In the genomic region with DNA sequence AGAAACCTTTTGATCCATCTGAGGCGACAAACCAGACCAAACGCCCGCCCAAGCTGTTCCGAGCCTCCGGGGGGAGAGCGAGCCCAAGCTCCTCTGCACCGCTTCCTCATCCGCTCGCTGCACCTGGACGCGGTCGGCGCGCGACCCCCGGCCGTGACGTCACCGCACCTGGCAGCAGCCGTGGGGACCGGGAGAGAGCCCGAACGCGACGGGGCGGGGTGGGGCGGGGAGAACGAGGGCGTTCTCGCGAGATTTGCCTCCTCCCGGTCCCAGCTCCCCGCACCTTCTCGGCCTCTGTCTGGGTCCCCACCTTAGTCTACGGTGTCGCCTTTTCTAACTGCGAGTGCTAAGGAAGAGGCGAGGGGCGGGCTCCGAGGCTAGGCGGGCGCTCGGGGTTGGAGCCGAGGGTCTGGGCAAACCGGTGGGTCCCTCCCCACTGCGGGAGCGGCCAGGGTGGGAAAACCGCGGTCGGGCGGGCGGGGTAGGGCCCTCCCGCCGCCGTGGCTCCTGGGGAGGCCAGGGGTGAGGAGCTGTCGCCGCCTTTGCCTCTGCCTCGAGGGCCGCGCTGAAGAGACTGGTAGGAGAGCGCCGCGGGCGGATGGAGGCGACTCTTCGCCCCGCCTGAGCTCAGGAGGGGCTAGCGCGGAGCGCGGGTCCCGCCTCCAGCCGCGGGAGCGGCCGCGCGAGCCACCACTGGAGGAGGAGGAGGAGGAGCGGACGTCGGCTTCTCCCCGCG, we compare ENCODE assay signal across 8 cellular contexts. TPM values are rescaled to one million over a fixed set of nuclear protein-coding genes. Genes with fewer than 3 reads are reported as not detected.
DNase-seq lines count a peak whose midpoint lies in the region; ATAC-seq, FAIRE-seq and TF ChIP-seq lines count a peak whose summit lies in the region.

A gene with protein sequence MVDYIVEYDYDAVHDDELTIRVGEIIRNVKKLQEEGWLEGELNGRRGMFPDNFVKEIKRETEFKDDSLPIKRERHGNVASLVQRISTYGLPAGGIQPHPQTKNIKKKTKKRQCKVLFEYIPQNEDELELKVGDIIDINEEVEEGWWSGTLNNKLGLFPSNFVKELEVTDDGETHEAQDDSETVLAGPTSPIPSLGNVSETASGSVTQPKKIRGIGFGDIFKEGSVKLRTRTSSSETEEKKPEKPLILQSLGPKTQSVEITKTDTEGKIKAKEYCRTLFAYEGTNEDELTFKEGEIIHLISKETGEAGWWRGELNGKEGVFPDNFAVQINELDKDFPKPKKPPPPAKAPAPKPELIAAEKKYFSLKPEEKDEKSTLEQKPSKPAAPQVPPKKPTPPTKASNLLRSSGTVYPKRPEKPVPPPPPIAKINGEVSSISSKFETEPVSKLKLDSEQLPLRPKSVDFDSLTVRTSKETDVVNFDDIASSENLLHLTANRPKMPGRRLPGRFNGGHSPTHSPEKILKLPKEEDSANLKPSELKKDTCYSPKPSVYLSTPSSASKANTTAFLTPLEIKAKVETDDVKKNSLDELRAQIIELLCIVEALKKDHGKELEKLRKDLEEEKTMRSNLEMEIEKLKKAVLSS (plus strand): TSS at position 293 of the 736 bp plus-strand sequence. CDS start 456 bp downstream, outside the sequence.

- peaks cover 2 to 4% of the 10 kb centered on the region in 2 experiments for H4K20me1 ChIP-seq in H1 (replicated peaks in 1 of 2; ENCODE audit: control insufficient read depth in 1 of 2, insufficient read depth in 2 of 2, low read length in 2 of 2)

- H3K27me3 Mint-ChIP-seq in Calu3 (ENCODE audit: unreplicated experiment), result no peaks in the 10 kb centered on the region
- H3K27me3 Mint-ChIP-seq in activated CD8-positive, alpha-beta memory T cell treated with anti-CD3 and anti-CD28 coated beads, Interleukin-2, amount 10 ng/mL, durations not matched to agents 7 days and 5 days, result no peaks in the 10 kb centered on the region

- H2BK5ac ChIP-seq in H1 (ENCODE audit: low read depth, low read length) (peak within 1 kb of the TSS; percentile 94), mesenchymal stem cell (ENCODE audit: low read depth, low read length, poor library complexity, severe bottlenecking) (peak within 1 kb of the TSS; percentile 93)

- H2AK5ac ChIP-seq in H1 (ENCODE audit: low read depth, low read length) (no peak within 1 kb of the TSS), mesenchymal stem cell (ENCODE audit: low read length, severe bottlenecking) (peak within 1 kb of the TSS; percentile 26)

- peak in 1 of 2 experiments; percentile 5; a peak in 1 of 4 replicates for TF ChIP-seq RAD21 in H1 (IDR thresholded peaks at IDR 0.05 in 1 of 2, conservative IDR thresholded peaks at IDR 0.05 in 1 of 2; ENCODE audit: low read depth in 2 of 2, low read length in 2 of 2)

- H3K36me3 ChIP-seq in H1 (ENCODE audit: control insufficient read depth in 2 of 4, insufficient read depth in 4 of 4, low read length in 3 of 4), result no peaks in the 10 kb centered on the region
- H3K36me3 ChIP-seq in mesenchymal stem cell (ENCODE audit: control insufficient read depth in 1 of 2, insufficient read depth in 2 of 2, low read depth in 1 of 2, low read length in 2 of 2), result no peaks in the 10 kb centered on the region

- no peak for TF ChIP-seq CTCF in Calu3 (IDR thresholded peaks at IDR 0.05; ENCODE audit: unreplicated experiment)
- no peak for TF ChIP-seq CTCF in H1 (IDR thresholded peaks at IDR 0.05; ENCODE audit: control extremely low read depth in 1 of 3, insufficient read depth in 1 of 3, low read depth in 1 of 3, low read length in 3 of 3)

- H2BK12ac ChIP-seq in H1 (ENCODE audit: low read depth, low read length) (no peak within 1 kb of the TSS), mesenchymal stem cell (ENCODE audit: low read length in 2 of 2) (peak within 1 kb of the TSS in 1 of 2 experiments; percentile 90)

- H3K79me2 ChIP-seq in H1 (ENCODE audit: control insufficient read depth in 1 of 2, insufficient read depth in 2 of 2, low read length in 2 of 2), result peaks cover 33 to 64% of the 10 kb centered on the region in 2 experiments

- peak within 1 kb of the TSS; percentile 84 for H4K5ac ChIP-seq in H1 (ENCODE audit: insufficient read length, low read depth, low read length)

- H4K91ac ChIP-seq in H1 (replicated peaks; ENCODE audit: insufficient read length, low read length), result peak within 1 kb of the TSS; percentile 32
- peak within 1 kb of the TSS; percentile 43 for H4K91ac ChIP-seq in mesenchymal stem cell (ENCODE audit: low read length)

- H3K36me3 Mint-ChIP-seq in Calu3 (ENCODE audit: insufficient read depth, unreplicated experiment), result peaks cover 60% of the 10 kb centered on the region
- peaks cover 1% of the 10 kb centered on the region for H3K36me3 Mint-ChIP-seq in activated CD8-positive, alpha-beta memory T cell treated with anti-CD3 and anti-CD28 coated beads, Interleukin-2, amount 10 ng/mL, durations not matched to agents 7 days and 5 days

- no peak within 1 kb of the TSS for H2BK120ac ChIP-seq in H1 (replicated peaks; ENCODE audit: low read depth, low read length)
- peak within 1 kb of the TSS; percentile 80 for H2BK120ac ChIP-seq in mesenchymal stem cell (ENCODE audit: low read depth, low read length)

- peak; percentile 89 to 94 for TF ChIP-seq POLR2A in H1 (IDR thresholded peaks at IDR 0.05; ENCODE audit: control extremely low read depth in 1 of 2, low read depth in 2 of 2, low read length in 2 of 2)

- 0% methylated on average over 25 of the region's 83 CpGs; no CpG with 5 or more reads in 1 of the 2 experiments for WGBS in H1 (ENCODE audit: extremely low coverage in 1 of 2, insufficient coverage in 1 of 2, insufficient read length in 1 of 2, insufficient replicate concordance in 2 of 2, low coverage in 1 of 2, low lambda C conversion rate in 2 of 2, missing lambda C conversion rate in 1 of 2), 2 experiments
- under 1% methylated on average over 73 of the region's 83 CpGs for WGBS in mesenchymal stem cell

- peak within 1 kb of the TSS; percentile 22 for H3K56ac ChIP-seq in H1 (replicated peaks; ENCODE audit: insufficient read length, low read depth, low read length)

- no peak within 1 kb of the TSS for H3K14ac ChIP-seq in H1 (ENCODE audit: insufficient read length)
- H3K14ac ChIP-seq in mesenchymal stem cell (ENCODE audit: low read length in 2 of 2), result peak within 1 kb of the TSS in 1 of 2 experiments; percentile 97

- H3K18ac ChIP-seq in H1 (ENCODE audit: extremely low read depth, low read length) (peak within 1 kb of the TSS; percentile 86), mesenchymal stem cell (ENCODE audit: low read depth in 1 of 2, low read length in 2 of 2) (peak within 1 kb of the TSS; percentile 82 to 98)

- no peak within 1 kb of the TSS for H2BK20ac ChIP-seq in H1 (ENCODE audit: low read length)

- intact Hi-C loops in Calu3 (cut with micrococcal nuclease; ENCODE audit: unreplicated experiment), result loop anchor here (1.0 to 2.0 kb wide), 3 partner anchors 13 to 63 kb away; no protein-coding TSS in a partner anchor

- H3K79me1 ChIP-seq in H1 (ENCODE audit: low read depth, low read length), result no peaks in the 10 kb centered on the region; the same call in 1 of the 2 replicates
- peaks cover 2% of the 10 kb centered on the region for H3K79me1 ChIP-seq in mesenchymal stem cell (replicated peaks; ENCODE audit: low read length, poor library complexity, severe bottlenecking)

- H3K27ac ChIP-seq in H1 (ENCODE audit: low read depth, low read length) (peak within 1 kb of the TSS; percentile 90), mesenchymal stem cell (ENCODE audit: low read length, poor library complexity, severe bottlenecking) (peak within 1 kb of the TSS; percentile 92)

- FAIRE-seq in HTR-8/SVneo (lab: Jason Lieb, UNC) (peak; percentile 52), H1 (lab: Jason Lieb, UNC) (no peak)

- CTCF ChIA-PET in Calu3 (lab: Charles Lee), result interaction anchor here (0.6 to 4.0 kb wide), 12 partner anchors 9 to 436 kb away, joined by 3 to 14 read pairs (median 3); no protein-coding TSS in a partner anchor
- CTCF ChIA-PET in activated CD8-positive, alpha-beta memory T cell treated with anti-CD3 and anti-CD28 coated beads, Interleukin-2, amount 10 ng/mL, durations not matched to agents 7 days and 5 days (lab: Charles Lee), result interaction anchor here (0.8 to 4.7 kb wide), 6 partner anchors 23 to 153 kb away, joined by 3 to 33 read pairs (median 3); no protein-coding TSS in a partner anchor
- CTCF ChIA-PET in H1 (lab: Charles Lee; ENCODE audit: partially characterized antibody), result interaction anchor here (1.2 to 3.1 kb wide), 3 partner anchors 9 to 64 kb away, joined by 3 to 12 read pairs (median 5); no protein-coding TSS in a partner anchor

- H3K23ac ChIP-seq in H1 (ENCODE audit: insufficient read length) (no peak within 1 kb of the TSS), mesenchymal stem cell (ENCODE audit: low read length in 2 of 2) (peak within 1 kb of the TSS in 1 of 2 experiments; percentile 97)

- H3K27me3 ChIP-seq in H1 (replicated peaks in 1 of 4; ENCODE audit: control insufficient read depth in 3 of 4, extremely low read depth in 1 of 4, insufficient read depth in 3 of 4, low read length in 3 of 4), result no peaks in the 10 kb centered on the region
- H3K27me3 ChIP-seq in mesenchymal stem cell (ENCODE audit: control insufficient read depth in 1 of 2, insufficient read depth in 1 of 2, low read length in 2 of 2), result no peaks in the 10 kb centered on the region

- POLR2A ChIA-PET in H1 (lab: Charles Lee; ENCODE audit: partially characterized antibody), result interaction anchor here (0.6 to 3.3 kb wide), 32 partner anchors 9 to 1507 kb away, joined by 3 to 31 read pairs (median 4); no protein-coding TSS in a partner anchor

- H4K8ac ChIP-seq in H1 (ENCODE audit: extremely low read depth, insufficient read depth, low read length), result peak within 1 kb of the TSS; percentile 87
- H4K8ac ChIP-seq in mesenchymal stem cell (ENCODE audit: low read length), result peak within 1 kb of the TSS; percentile 83

- BruUV-seq in Calu3 (replicated peaks; lab: Mats Ljungman, UMichigan), result no TSS peak

- peak in 1 of 2 experiments; percentile 15; a peak in 1 of 3 replicates for TF ChIP-seq EP300 in H1 (IDR thresholded peaks at IDR 0.05; ENCODE audit: borderline replicate concordance in 1 of 2, low read depth in 2 of 2, low read length in 2 of 2)

- peaks cover 5% of the 10 kb centered on the region; the same call in 1 of the 2 replicates for H3K23me2 ChIP-seq in H1 (ENCODE audit: low read depth, low read length)

- H3K4me1 Mint-ChIP-seq in Calu3 (ENCODE audit: low read depth, unreplicated experiment), result peaks cover 42% of the 10 kb centered on the region
- peaks cover 28% of the 10 kb centered on the region for H3K4me1 Mint-ChIP-seq in activated CD8-positive, alpha-beta memory T cell treated with anti-CD3 and anti-CD28 coated beads, Interleukin-2, amount 10 ng/mL, durations not matched to agents 7 days and 5 days

- peak within 1 kb of the TSS; percentile 94 for H3K27ac Mint-ChIP-seq in Calu3 (ENCODE audit: unreplicated experiment)
- H3K27ac Mint-ChIP-seq in activated CD8-positive, alpha-beta memory T cell treated with anti-CD3 and anti-CD28 coated beads, Interleukin-2, amount 10 ng/mL, durations not matched to agents 7 days and 5 days, result peak within 1 kb of the TSS; percentile 93

- no peaks in the 10 kb centered on the region for H3K9me3 Mint-ChIP-seq in Calu3 (ENCODE audit: low read depth, unreplicated experiment)
- no peaks in the 10 kb centered on the region for H3K9me3 Mint-ChIP-seq in activated CD8-positive, alpha-beta memory T cell treated with anti-CD3 and anti-CD28 coated beads, Interleukin-2, amount 10 ng/mL, durations not matched to agents 7 days and 5 days (ENCODE audit: low read depth)

- peak within 1 kb of the TSS; percentile 69 to 91 (median 82) for H3K4me3 ChIP-seq in H1 (ENCODE audit: extremely low read depth in 1 of 4, insufficient read depth in 2 of 4, low read depth in 3 of 4, low read length in 4 of 4)
- peak within 1 kb of the TSS; percentile 88 to 93 for H3K4me3 ChIP-seq in mesenchymal stem cell (ENCODE audit: insufficient read depth in 1 of 2, low read depth in 1 of 2, low read length in 2 of 2)

- peak within 1 kb of the TSS; percentile 93; the same call in 1 of the 2 replicates for H2BK15ac ChIP-seq in H1 (ENCODE audit: low read length)
- peak within 1 kb of the TSS; percentile 84 for H2BK15ac ChIP-seq in mesenchymal stem cell (ENCODE audit: low read depth, poor library complexity, severe bottlenecking)

- ATAC-seq in GM21381 (IDR thresholded peaks at IDR 0.05; ENCODE audit: unreplicated experiment), result peak; percentile 81
- ATAC-seq in activated CD8-positive, alpha-beta memory T cell treated with anti-CD3 and anti-CD28 coated beads, Interleukin-2, amount 10 ng/mL, durations not matched to agents 7 days and 5 days, result peak; percentile 89

- peak; percentile 96 for DNase-seq in Calu3
- peak; percentile 92 for DNase-seq in HTR-8/SVneo (ENCODE audit: insufficient read length, low spot score)
- DNase-seq in NOMO-1 treated with DMSO at 0.1 percent for 48 hours (lab: John Stamatoyannopoulos, UW; ENCODE audit: unreplicated experiment), result peak; percentile 75
- peak; percentile 94 for DNase-seq in activated CD8-positive, alpha-beta memory T cell treated with anti-CD3 and anti-CD28 coated beads, Interleukin-2, amount 10 ng/mL, durations not matched to agents 7 days and 5 days
- peak; percentile 83 to 94 for DNase-seq in H1 (ENCODE audit: low read depth in 1 of 2, low spot score in 2 of 2)
- DNase-seq in mesenchymal stem cell, result peak; percentile 88
- peak; percentile 77 for DNase-seq in stimulated activated CD8-positive, alpha-beta memory T cell treated with anti-CD3 and anti-CD28 coated beads, Interleukin-15, amount 100 ng/mL, for 1 hour (ENCODE audit: low read depth)

- H3K9me3 ChIP-seq in H1 (ENCODE audit: insufficient read depth in 2 of 2, low read depth in 1 of 2, low read length in 1 of 2) (no peaks in the 10 kb centered on the region), mesenchymal stem cell (ENCODE audit: control insufficient read depth, low read length) (no peaks in the 10 kb centered on the region)

- peak within 1 kb of the TSS; percentile 80; the same call in 1 of the 2 replicates for H2AFZ ChIP-seq in H1 (ENCODE audit: low read length)
- peak within 1 kb of the TSS; percentile 77 for H2AFZ ChIP-seq in mesenchymal stem cell (ENCODE audit: low read depth, low read length)

- H3K4me3 Mint-ChIP-seq in Calu3 (ENCODE audit: low read depth, unreplicated experiment), result peak within 1 kb of the TSS; percentile 86
- H3K4me3 Mint-ChIP-seq in activated CD8-positive, alpha-beta memory T cell treated with anti-CD3 and anti-CD28 coated beads, Interleukin-2, amount 10 ng/mL, durations not matched to agents 7 days and 5 days, result peak within 1 kb of the TSS; percentile 94

- H3K9ac ChIP-seq in H1 (replicated peaks in 1 of 4; ENCODE audit: extremely low read depth in 1 of 4, low read depth in 3 of 4, low read length in 3 of 4) (peak within 1 kb of the TSS; percentile 88 to 98 (median 90)), mesenchymal stem cell (ENCODE audit: low read length) (peak within 1 kb of the TSS; percentile 96)

- H3K4ac ChIP-seq in H1 (replicated peaks; ENCODE audit: insufficient read length, low read depth, low read length) (no peak within 1 kb of the TSS), mesenchymal stem cell (ENCODE audit: low read depth in 1 of 2, low read length in 2 of 2) (peak within 1 kb of the TSS; percentile 66 to 99)

- H3K4me1 ChIP-seq in H1 (replicated peaks in 1 of 4; ENCODE audit: control insufficient read depth in 3 of 4, insufficient read depth in 4 of 4, low read length in 3 of 4) (peaks cover 0 to 5% (median 1%) of the 10 kb centered on the region in 4 experiments; a peak in 2 of 7 replicates), mesenchymal stem cell (ENCODE audit: control insufficient read depth, insufficient read depth, low read depth, low read length) (peaks cover 7% of the 10 kb centered on the region)

- peak within 1 kb of the TSS; percentile 91 to 92 for H3K4me2 ChIP-seq in H1 (ENCODE audit: insufficient read depth in 1 of 2, low read depth in 2 of 2, low read length in 2 of 2)
- peak within 1 kb of the TSS; percentile 61 for H3K4me2 ChIP-seq in mesenchymal stem cell (ENCODE audit: low read length, poor library complexity, severe bottlenecking)

RNA-seq across cellular contexts. Expression of the gene that starts here (rescaled TPM):
- total RNA-seq in Calu3 (2022), result 105 and 121 TPM in 2 replicates
- total RNA-seq in activated CD8-positive, alpha-beta memory T cell treated with anti-CD3 and anti-CD28 coated beads, Interleukin-2, amount 10 ng/mL, durations not matched to agents 7 days and 5 days, result 10 to 100 TPM; 25.5 to 30.9 TPM
- total RNA-seq in H1 (2021; fragmentation: NEBNext Ultra II Directional; extraction: Animal tissue kit (Norgen Biotek cat#: 25700)), result 69.7 and 75.6 TPM in 2 replicates
- 4.8 and 8.6 TPM in 2 replicates for polyA plus RNA-seq in H1 (2011; rRNA removed)
- 15.7 TPM for polyA plus RNA-seq in H1 (2011; cell fraction: cytosol; rRNA removed)
- 5.1 TPM for polyA plus RNA-seq in H1 (2011; cell fraction: nucleus; rRNA removed)
- 14.1 to 33.7 TPM (median 18.2 TPM) in 4 replicates for polyA plus RNA-seq in H1 (2012, experiment 1 of 2)
- polyA plus RNA-seq in H1 (2012, experiment 2 of 2), result 1.8 TPM
- polyA plus RNA-seq in H1 (2013, experiment 1 of 2), result 43.2 TPM
- polyA plus RNA-seq in H1 (2013, experiment 2 of 2), result 41.9 TPM
- polyA minus RNA-seq in H1 (2011; rRNA and poly(A)+ RNA removed), result 10.9 and 15.9 TPM in 2 replicates
- polyA minus RNA-seq in H1 (2011; cell fraction: cytosol; rRNA and poly(A)+ RNA removed), result 18.2 TPM
- 54.4 TPM for polyA minus RNA-seq in H1 (2011; cell fraction: nucleus; rRNA and poly(A)+ RNA removed)
- 26.3 TPM for polyA plus RNA-seq in mesenchymal stem cell (2013, experiment 1 of 2)
- 27.6 TPM for polyA plus RNA-seq in mesenchymal stem cell (2013, experiment 2 of 2)

Comparison
In these comparisons a context has a peak if more than half of its experiments do, and no peak if none do; other contexts are left out.
1. Peak in every context shown above with its lines: DNase-seq, ATAC-seq, H3K4me3 ChIP-seq and H3K27ac ChIP-seq.